In the genomic region with DNA sequence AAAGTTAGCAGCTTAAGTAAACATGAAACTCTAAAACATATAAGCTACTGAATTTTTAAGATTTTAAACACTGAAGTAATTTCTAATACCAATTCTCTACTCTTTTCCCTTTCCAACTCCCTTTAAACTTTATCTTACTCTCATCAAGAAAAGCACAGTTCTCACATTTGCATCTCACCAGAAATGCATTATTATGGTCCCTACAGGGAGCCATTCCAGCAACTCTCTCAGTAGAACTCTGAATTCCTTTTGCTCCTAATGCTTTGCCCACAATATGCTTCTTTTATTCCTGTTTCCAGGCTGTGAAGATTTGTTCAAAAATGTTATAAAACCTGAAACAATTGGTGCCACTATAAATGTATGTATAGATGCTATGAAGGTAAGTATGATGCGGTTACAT, we compare ENCODE assay signal across 24 cellular contexts.
"Had no signal": no experiment of that assay in that cellular context is flagged by ENCODE, and none has a peak within 500 bp of the region (broad histone marks: within the 10 kb centered on the region; RNA-seq: fewer than 3 reads in every experiment).

No MANE protein-coding gene starts in this region.

- H3K4me1 Mint-ChIP-seq: memory B cell; stimulated activated effector memory CD8-positive, alpha-beta T cell treated with anti-CD3 and anti-CD28 coated beads, Interleukin-12 subunit alpha, Interleukin-12 subunit beta, amount 100 ng/mL, for 72 hours had no signal

- H3K27ac ChIP-seq: colonic mucosa, heart left ventricle, left ventricle myocardium inferior, lower lobe of right lung, parathyroid adenoma, psoas muscle, right lobe of liver, suprapubic skin, uterus had no signal

- H3K27me3 ChIP-seq: colonic mucosa, heart left ventricle, right lobe of liver, suprapubic skin, thyroid gland, uterus had no signal

- H3K27me3 Mint-ChIP-seq: memory B cell; natural killer cell treated with Interleukin-12 subunit alpha and Interleukin-12 subunit beta and Interleukin-15 and Interleukin-18, amount 100 ng/mL, for 72 hours; type B pancreatic cell had no signal

- H3K4me3 Mint-ChIP-seq: memory B cell; natural killer cell treated with Interleukin-12 subunit alpha and Interleukin-12 subunit beta and Interleukin-15 and Interleukin-18, amount 100 ng/mL, for 72 hours; stimulated activated effector memory CD8-positive, alpha-beta T cell treated with anti-CD3 and anti-CD28 coated beads, Interleukin-12 subunit alpha, Interleukin-12 subunit beta, amount 100 ng/mL, for 72 hours; type B pancreatic cell had no signal

- FAIRE-seq: kidney had no signal

- H3K9me3 Mint-ChIP-seq: natural killer cell treated with Interleukin-12 subunit alpha and Interleukin-12 subunit beta and Interleukin-15 and Interleukin-18, amount 100 ng/mL, for 72 hours; stimulated activated effector memory CD8-positive, alpha-beta T cell treated with anti-CD3 and anti-CD28 coated beads, Interleukin-12 subunit alpha, Interleukin-12 subunit beta, amount 100 ng/mL, for 72 hours; type B pancreatic cell had no signal

- H3K27ac Mint-ChIP-seq: memory B cell; natural killer cell treated with Interleukin-12 subunit alpha and Interleukin-12 subunit beta and Interleukin-15 and Interleukin-18, amount 100 ng/mL, for 72 hours; stimulated activated effector memory CD8-positive, alpha-beta T cell treated with anti-CD3 and anti-CD28 coated beads, Interleukin-12 subunit alpha, Interleukin-12 subunit beta, amount 100 ng/mL, for 72 hours; type B pancreatic cell had no signal

- ATAC-seq: heart left ventricle; left cardiac atrium; lower lobe of right lung; natural killer cell treated with Interleukin-12 subunit alpha and Interleukin-12 subunit beta and Interleukin-15 and Interleukin-18, amount 100 ng/mL, for 72 hours; psoas muscle; right lobe of liver; stimulated activated effector memory CD8-positive, alpha-beta T cell treated with anti-CD3 and anti-CD28 coated beads, Interleukin-12 subunit alpha, Interleukin-12 subunit beta, amount 100 ng/mL, for 72 hours; stimulated activated naive CD8-positive, alpha-beta T cell treated with anti-CD3 and anti-CD28 coated beads, Interleukin-15, Interleukin-2, amounts not matched to agents 100 U/mL and 50 U/mL, for 24 hours had no signal

- H3K36me3 ChIP-seq: colonic mucosa, heart left ventricle, lower lobe of right lung, right lobe of liver, suprapubic skin, thyroid gland, uterus had no signal

- H3K9ac ChIP-seq: parathyroid adenoma had no signal

- DNase-seq: colonic mucosa; effector CD4-positive, alpha-beta T cell; foreskin melanocyte; heart left ventricle; hippocampal formation; kidney; left cardiac atrium; left ventricle myocardium inferior; lower lobe of right lung; midbrain; psoas muscle; retina; right lobe of liver; stimulated activated CD4-positive, alpha-beta T cell treated with anti-CD3 and anti-CD28 coated beads, Interleukin-4, amount 100 ng/mL, for 1 hour; stimulated activated CD8-positive, alpha-beta memory T cell treated with anti-CD3 and anti-CD28 coated beads, Interleukin-4, amount 100 ng/mL, for 48 hours; stimulated activated naive CD8-positive, alpha-beta T cell treated with anti-CD3 and anti-CD28 coated beads, Interleukin-15, Interleukin-2, amounts not matched to agents 100 U/mL and 50 U/mL, for 24 hours; thyroid gland; uterus had no signal

- H3K4me1 ChIP-seq: colonic mucosa, heart left ventricle, left ventricle myocardium inferior, lower lobe of right lung, parathyroid adenoma, psoas muscle, right lobe of liver, suprapubic skin, uterus had no signal

- H3K9me3 ChIP-seq: colonic mucosa, left ventricle myocardium inferior, lower lobe of right lung, psoas muscle, right lobe of liver, suprapubic skin, thyroid gland, uterus had no signal

- H2AFZ ChIP-seq: parathyroid adenoma had no signal

- H3K36me3 Mint-ChIP-seq: natural killer cell treated with Interleukin-12 subunit alpha and Interleukin-12 subunit beta and Interleukin-15 and Interleukin-18, amount 100 ng/mL, for 72 hours; stimulated activated effector memory CD8-positive, alpha-beta T cell treated with anti-CD3 and anti-CD28 coated beads, Interleukin-12 subunit alpha, Interleukin-12 subunit beta, amount 100 ng/mL, for 72 hours; type B pancreatic cell had no signal

- H3K4me3 ChIP-seq: colonic mucosa, heart left ventricle, left ventricle myocardium inferior, lower lobe of right lung, psoas muscle, right lobe of liver, suprapubic skin, thyroid gland, uterus had no signal
